1 cellular context compared by ENCODE assay signal in genomic region chrX:45070116-45071007, GRCh38.
TF ChIP-seq lines count a peak whose summit lies in the region.

No MANE protein-coding gene starts in this region.

TF ChIP-seq in GM23338, 12 proteins besides CTCF, POLR2A, EP300 and RAD21 (continued from another document):
- no peak for TF ChIP-seq ZNF462 (CRISPR knock-in tag; IDR thresholded peaks at IDR 0.05)
- TF ChIP-seq ZNF331 (CRISPR knock-in tag; IDR thresholded peaks at IDR 0.05; ENCODE audit: low read depth) = no peak
- TF ChIP-seq STAT1 (IDR thresholded peaks at IDR 0.05; ENCODE audit: unreplicated experiment) = no peak
- no peak for TF ChIP-seq ETS1 (IDR thresholded peaks at IDR 0.05)
- no peak for TF ChIP-seq ZNF114 (CRISPR knock-in tag; IDR thresholded peaks at IDR 0.05)
- TF ChIP-seq CREB1 (CRISPR knock-in tag; IDR thresholded peaks at IDR 0.05; ENCODE audit: low read depth) = no peak
- no peak for TF ChIP-seq REST (IDR thresholded peaks at IDR 0.05; ENCODE audit: unreplicated experiment)
- no peak for TF ChIP-seq EZH2 (IDR thresholded peaks at IDR 0.05; ENCODE audit: low read depth, unreplicated experiment)
- no peak for TF ChIP-seq POLR2AphosphoS5 (IDR thresholded peaks at IDR 0.05; ENCODE audit: low read depth)
